ENCODE assay signal across 12 cellular contexts in the genomic region with DNA sequence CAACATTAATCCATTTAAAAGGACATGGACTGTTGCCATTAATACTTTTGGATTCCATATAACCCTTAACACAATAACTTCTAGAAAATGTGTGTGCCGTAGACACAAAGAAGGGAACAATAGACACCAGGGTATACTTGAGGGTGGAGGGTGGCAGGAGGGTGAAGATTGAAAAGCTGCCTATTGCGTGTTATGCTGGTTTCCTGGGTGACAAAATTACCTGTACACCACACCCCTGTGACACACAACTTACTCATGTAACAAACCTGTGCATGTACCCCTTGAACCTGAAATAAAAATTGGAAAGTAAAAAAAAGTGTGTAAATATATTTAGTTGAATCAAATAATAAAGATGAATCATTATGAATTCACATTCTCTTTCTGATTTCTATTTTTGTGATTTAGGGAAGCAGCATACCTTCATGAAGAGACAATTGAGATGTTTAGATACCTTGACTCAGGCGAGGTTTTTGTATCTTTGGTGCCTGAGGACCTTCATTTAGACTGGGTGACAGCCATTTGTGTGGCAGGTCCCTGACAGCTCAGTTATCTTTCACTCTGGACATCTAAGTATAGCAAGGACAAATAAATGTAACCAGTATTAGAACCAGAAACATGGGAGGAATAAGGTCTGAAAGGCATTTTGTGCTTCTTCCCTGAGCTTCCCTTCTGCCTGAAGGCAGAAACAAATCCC. TPM values are rescaled to one million over a fixed set of nuclear protein-coding genes. Genes with fewer than 3 reads are reported as not detected.
DNase-seq lines count a peak whose midpoint lies in the region; ATAC-seq and TF ChIP-seq lines count a peak whose summit lies in the region.
"Had no signal": no experiment of that assay in that cellular context is flagged by ENCODE, and none has a peak within 500 bp of the region (broad histone marks: within the 10 kb centered on the region; RNA-seq: fewer than 3 reads in every experiment).

No MANE protein-coding gene starts in this region.

- POLR2A ChIA-PET in T-cell (lab: Charles Lee), result interaction anchor here (0.6 to 1.0 kb wide), 3 partner anchors 23 to 36 kb away, joined by 3 to 7 read pairs (median 3); a partner anchor contains a TSS

- peaks cover 5% of the 10 kb centered on the region for H3K9me3 Mint-ChIP-seq in activated T-cell treated with anti-CD3 and anti-CD28 coated beads, Interleukin-2, amount 50 U/mL, for 4 hours
- peaks cover 0 to 7% (median 2%) of the 10 kb centered on the region in 3 donors for H3K9me3 Mint-ChIP-seq in T-cell
- no peaks in the 10 kb centered on the region for H3K9me3 Mint-ChIP-seq in effector memory CD8-positive, alpha-beta T cell

- no peak for DNase-seq in activated T-cell treated with anti-CD3 and anti-CD28 coated beads, Interleukin-2, amount 50 U/mL, for 4 hours
- no peak for DNase-seq in activated T-cell treated with anti-CD3 and anti-CD28 coated beads, Interleukin-2, amount 50 U/mL, for 1 hour
- peak in 28 of 34 experiments; percentile 19 to 68 (median 48) for DNase-seq in T-cell
- DNase-seq in effector memory CD8-positive, alpha-beta T cell, result no peak
- peak; percentile 17 to 79 (median 52) for DNase-seq in stimulated activated naive CD4-positive, alpha-beta T cell (lab: John Stamatoyannopoulos, UW)
- DNase-seq in SHP77 (lab: John Stamatoyannopoulos, UW), result no peak
- DNase-seq: EL, NCI-H526 treated with DMSO at 0.1 percent for 48 hours, ovary had no signal

- peaks cover 92% of the 10 kb centered on the region for H3K4me1 Mint-ChIP-seq in activated T-cell treated with anti-CD3 and anti-CD28 coated beads, Interleukin-2, amount 50 U/mL, for 4 hours (ENCODE audit: low read depth)
- H3K4me1 Mint-ChIP-seq in T-cell, result peaks cover 93 to 96% (median 96%) of the 10 kb centered on the region in 3 donors
- H3K4me1 Mint-ChIP-seq in effector memory CD8-positive, alpha-beta T cell (ENCODE audit: low read depth in 2 of 2), result peaks cover 69 to 84% of the 10 kb centered on the region in 2 donors

- H3K36me3 Mint-ChIP-seq in activated T-cell treated with anti-CD3 and anti-CD28 coated beads, Interleukin-2, amount 50 U/mL, for 4 hours (ENCODE audit: insufficient read depth), result peaks cover 35% of the 10 kb centered on the region
- peaks cover 45% of the 10 kb centered on the region for H3K36me3 Mint-ChIP-seq in T-cell
- H3K36me3 Mint-ChIP-seq in effector memory CD8-positive, alpha-beta T cell (ENCODE audit: insufficient read depth), result peaks cover 40% of the 10 kb centered on the region

- ATAC-seq in activated T-cell treated with anti-CD3 and anti-CD28 coated beads, Interleukin-2, amount 50 U/mL, for 4 hours, result peak; percentile 50 to 67
- ATAC-seq in T-cell (replicated peaks in 1 of 4) (peak; percentile 61 to 76 (median 68)), GM18505 (IDR thresholded peaks at IDR 0.05; ENCODE audit: unreplicated experiment) (no peak), GM21526 (IDR thresholded peaks at IDR 0.05; ENCODE audit: low FRiP score, unreplicated experiment) (no peak)
- ATAC-seq in effector memory CD8-positive, alpha-beta T cell (replicated peaks), result peak; percentile 34

- H3K27me3 Mint-ChIP-seq in activated T-cell treated with anti-CD3 and anti-CD28 coated beads, Interleukin-2, amount 50 U/mL, for 4 hours (ENCODE audit: low read depth), result no peaks in the 10 kb centered on the region
- H3K27me3 Mint-ChIP-seq in T-cell, result no peaks in the 10 kb centered on the region
- H3K27me3 Mint-ChIP-seq in effector memory CD8-positive, alpha-beta T cell, result no peaks in the 10 kb centered on the region

- H3K4me3 Mint-ChIP-seq in activated T-cell treated with anti-CD3 and anti-CD28 coated beads, Interleukin-2, amount 50 U/mL, for 4 hours, result peak overlapping the region; percentile 48
- peak overlapping the region; percentile 52 to 76 (median 63) for H3K4me3 Mint-ChIP-seq in T-cell
- H3K4me3 Mint-ChIP-seq in effector memory CD8-positive, alpha-beta T cell, result peak overlapping the region; percentile 52 to 64

- no peak for TF ChIP-seq POLR2A in GM18505 (IDR thresholded peaks at IDR 0.05; ENCODE audit: borderline replicate concordance, extremely low read depth, insufficient read depth, insufficient read length)

- CTCF ChIA-PET in T-cell (lab: Charles Lee), result interaction anchor here in 1 of 2 donors (1.2 to 1.8 kb wide), 2 partner anchors 30 to 35 kb away, joined by 4 read pairs; a partner anchor contains a TSS

- H3K27ac Mint-ChIP-seq in T-cell, result peak overlapping the region; percentile 100
- H3K27ac Mint-ChIP-seq in effector memory CD8-positive, alpha-beta T cell, result peak overlapping the region; percentile 90 to 94

RNA-seq across cellular contexts. Expression of a gene that starts 28.7 kb away (rescaled TPM):
- total RNA-seq in activated T-cell treated with anti-CD3 and anti-CD28 coated beads, Interleukin-2, amount 50 U/mL, for 4 hours, result 1 to 10 TPM; 3.5 to 4.0 (median 3.6) TPM
- 10 to 100 TPM; 17.8 to 54.6 (median 50.1) TPM for total RNA-seq in T-cell
- total RNA-seq: astrocyte had no signal

RNA-seq across cellular contexts. Expression of a gene that starts 35.5 kb away (rescaled TPM):
- 10 to 100 TPM; 23.9 to 28.3 (median 25.0) TPM for total RNA-seq in activated T-cell treated with anti-CD3 and anti-CD28 coated beads, Interleukin-2, amount 50 U/mL, for 4 hours
- 100 to 1,000 TPM in 3 of 5 donors, 10 to 100 TPM in 2; 76.8 to 430 (median 392) TPM for total RNA-seq in T-cell
- total RNA-seq: astrocyte had no signal

Comparison
In these comparisons a context has a peak if more than half of its experiments do, and no peak if none do; other contexts are left out.
1. ATAC-seq: peak in activated T-cell treated with anti-CD3 and anti-CD28 coated beads, Interleukin-2, amount 50 U/mL, for 4 hours (2 of 2), T-cell (4 of 4) and effector memory CD8-positive, alpha-beta T cell (single experiment); none in GM18505 (single experiment) and GM21526 (single experiment).
2. DNase-seq: peak in T-cell (28 of 34) and stimulated activated naive CD4-positive, alpha-beta T cell (6 of 6); none in activated T-cell treated with anti-CD3 and anti-CD28 coated beads, Interleukin-2, amount 50 U/mL, for 4 hours (single experiment), activated T-cell treated with anti-CD3 and anti-CD28 coated beads, Interleukin-2, amount 50 U/mL, for 1 hour (single experiment), effector memory CD8-positive, alpha-beta T cell (0 of 3) and SHP77 (0 of 2).
3. Peak in every context shown above with its lines, with median percentiles within 50 percentile points of each other: H3K4me3 Mint-ChIP-seq.